29 cellular contexts compared by ENCODE assay signal in the genomic region with DNA sequence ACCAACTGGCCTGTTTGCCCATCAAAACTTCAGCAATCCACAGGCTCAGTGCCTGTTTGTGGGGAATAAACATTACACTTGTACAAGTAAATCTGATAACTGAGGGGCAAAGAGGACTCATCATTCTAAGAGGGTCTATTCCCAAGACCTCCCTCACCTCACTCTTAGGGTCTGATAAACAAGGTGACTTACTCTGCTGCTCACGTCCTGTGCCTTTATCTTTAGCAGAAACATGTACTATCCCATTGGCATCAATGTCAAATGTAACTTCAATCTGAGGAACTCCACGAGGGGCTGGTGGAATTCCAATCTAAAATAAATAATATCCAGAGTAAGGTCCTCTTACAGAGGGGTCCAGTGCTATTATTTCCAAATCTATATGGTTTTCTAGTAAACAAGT.
"Had no signal": no experiment of that assay in that cellular context is flagged by ENCODE, and none has a peak within 500 bp of the region (broad histone marks: within the 10 kb centered on the region; RNA-seq: fewer than 3 reads in every experiment).

No MANE protein-coding gene starts in this region.

- H3K4me3 Mint-ChIP-seq: activated CD4-positive, alpha-beta memory T cell treated with anti-CD3 and anti-CD28 coated beads for 36 hours; activated naive CD8-positive, alpha-beta T cell treated with anti-CD3 and anti-CD28 coated beads, Interleukin-2, amount 10 ng/mL, durations not matched to agents 7 days and 5 days; activated T-cell treated with anti-CD3 and anti-CD28 coated beads, Interleukin-2, amount 50 U/mL, for 4 hours; WTC11 had no signal

- H3K9me3 ChIP-seq: adrenal gland, breast epithelium, Peyer's patch, SJCRH30 had no signal

- H3K4me1 Mint-ChIP-seq: WTC11 had no signal

- H3K4me3 ChIP-seq: adrenal gland, breast epithelium, K562, Peyer's patch, SJCRH30 had no signal

- H3K27ac ChIP-seq: adrenal gland, breast epithelium, Peyer's patch, RWPE1, SJCRH30 had no signal

- H3K27me3 ChIP-seq: adrenal gland, breast epithelium, Peyer's patch, SJCRH30 had no signal

- ATAC-seq: activated T-cell treated with anti-CD3 and anti-CD28 coated beads, Interleukin-2, amount 50 U/mL, for 4 hours; K562; SK-N-SH treated with all-trans-retinoic acid at 6 μM for 48 hours; WTC11 had no signal

- H3K27me3 Mint-ChIP-seq: activated CD4-positive, alpha-beta memory T cell treated with anti-CD3 and anti-CD28 coated beads for 36 hours; activated naive CD8-positive, alpha-beta T cell treated with anti-CD3 and anti-CD28 coated beads, Interleukin-2, amount 10 ng/mL, durations not matched to agents 7 days and 5 days had no signal

- H3K4me1 ChIP-seq: adrenal gland, breast epithelium, Peyer's patch, SJCRH30 had no signal

- H3K9me3 Mint-ChIP-seq: activated CD4-positive, alpha-beta memory T cell treated with anti-CD3 and anti-CD28 coated beads for 36 hours; activated naive CD8-positive, alpha-beta T cell treated with anti-CD3 and anti-CD28 coated beads, Interleukin-2, amount 10 ng/mL, durations not matched to agents 7 days and 5 days; activated T-cell treated with anti-CD3 and anti-CD28 coated beads, Interleukin-2, amount 50 U/mL, for 4 hours; activated T-helper 2 cell treated with anti-CD3 and anti-CD28 coated beads, Interferon-gamma antibody, Interleukin-2, Interleukin-4, amounts not matched to agents 10 μg/mL and 5 μg/mL and 100 μg/mL, durations not matched to agents 14 hours and 24 hours and 36 hours; WTC11 had no signal

- H3K27ac Mint-ChIP-seq: activated CD4-positive, alpha-beta memory T cell treated with anti-CD3 and anti-CD28 coated beads for 36 hours; activated naive CD8-positive, alpha-beta T cell treated with anti-CD3 and anti-CD28 coated beads, Interleukin-2, amount 10 ng/mL, durations not matched to agents 7 days and 5 days; activated T-helper 2 cell treated with anti-CD3 and anti-CD28 coated beads, Interferon-gamma antibody, Interleukin-2, Interleukin-4, amounts not matched to agents 10 μg/mL and 5 μg/mL and 100 μg/mL, durations not matched to agents 14 hours and 24 hours and 36 hours; WTC11 had no signal

- DNase-seq: activated CD4-positive, alpha-beta memory T cell treated with anti-CD3 and anti-CD28 coated beads for 36 hours; activated CD4-positive, alpha-beta T cell treated with anti-CD3 and anti-CD28 coated beads for 48 hours; activated CD4-positive, CD25-positive, alpha-beta regulatory T cell treated with anti-CD3 and anti-CD28 coated beads, Interleukin-2, amount 50 U/mL, for 72 hours; activated CD8-positive, alpha-beta memory T cell treated with anti-CD3 and anti-CD28 coated beads, Interleukin-2, amount 50 U/mL, for 4 hours; activated gamma-delta T cell treated with Interleukin-2 at 50 U/mL for 16 hours; activated naive CD4-positive, alpha-beta T cell treated with anti-CD3 and anti-CD28 coated beads, Interleukin-2, amount 50 U/mL, for 16 hours; activated naive CD8-positive, alpha-beta T cell treated with anti-CD3 and anti-CD28 coated beads, Interleukin-2, amount 10 ng/mL, durations not matched to agents 7 days and 5 days; activated T-cell treated with anti-CD3 and anti-CD28 coated beads, Interleukin-2, amount 50 U/mL, for 4 hours; adrenal gland; aorta; central memory CD4-positive, alpha-beta T cell; Kasumi-1; NCI-H1105 treated with DMSO at 0.1 percent for 48 hours; NCI-H1436 treated with DMSO at 0.1 percent for 48 hours; NCI-H187; NCI-H2081; NCI-H510A treated with DMSO at 0.1 percent for 48 hours; NCI-H69; NK-92 treated with Interleukin-12 subunit alpha and Interleukin-12 subunit beta, amount 100 ng/mL, for 24 hours; Peyer's patch; Right ventricle myocardium superior; SJCRH30; SW 1271 had no signal
